19 cellular contexts compared by ENCODE assay signal in genomic region chr3:63807901-63808589, GRCh38. TPM values are rescaled to one million over a fixed set of nuclear protein-coding genes. Genes with fewer than 3 reads are reported as not detected.
"Had no signal": no experiment of that assay in that cellular context is flagged by ENCODE, and none has a peak within 500 bp of the region (broad histone marks: within the 10 kb centered on the region; RNA-seq: fewer than 3 reads in every experiment).

No MANE protein-coding gene starts in this region.

- H3K4me1 Mint-ChIP-seq: stimulated activated effector memory CD8-positive, alpha-beta T cell treated with anti-CD3 and anti-CD28 coated beads, Interleukin-12 subunit alpha, Interleukin-12 subunit beta, amount 100 ng/mL, for 72 hours had no signal

- H3K36me3 ChIP-seq: adrenal gland, colonic mucosa, lower lobe of right lung had no signal

- H3K27ac ChIP-seq: adrenal gland, colonic mucosa, epithelial cell of prostate, lower lobe of right lung, tibial nerve had no signal

- ATAC-seq: right cardiac atrium; stimulated activated effector memory CD8-positive, alpha-beta T cell treated with anti-CD3 and anti-CD28 coated beads, Interleukin-12 subunit alpha, Interleukin-12 subunit beta, amount 100 ng/mL, for 72 hours had no signal

- H3K36me3 Mint-ChIP-seq: naive B cell; stimulated activated effector memory CD8-positive, alpha-beta T cell treated with anti-CD3 and anti-CD28 coated beads, Interleukin-12 subunit alpha, Interleukin-12 subunit beta, amount 100 ng/mL, for 72 hours had no signal

- H3K9me3 ChIP-seq: adrenal gland, colonic mucosa, lower lobe of right lung, tibial nerve had no signal

- H3K4me3 ChIP-seq: adrenal gland, colonic mucosa, lower lobe of right lung, tibial nerve had no signal

- H3K4me3 Mint-ChIP-seq: naive B cell; stimulated activated effector memory CD8-positive, alpha-beta T cell treated with anti-CD3 and anti-CD28 coated beads, Interleukin-12 subunit alpha, Interleukin-12 subunit beta, amount 100 ng/mL, for 72 hours; T-helper 1 cell treated with Interleukin-12 subunit alpha and Interleukin-12 subunit beta and Interleukin-4 antibody, amounts not matched to agents 30 μg/mL and 1 μg/mL, for 36 hours had no signal

- H3K27me3 Mint-ChIP-seq: naive B cell, progenitor cell of endocrine pancreas had no signal

- DNase-seq: activated CD4-positive, CD25-positive, alpha-beta regulatory T cell; activated naive CD4-positive, alpha-beta T cell treated with anti-CD3 and anti-CD28 coated beads, Interleukin-2, amount 50 U/mL, for 16 hours; activated T-cell treated with anti-CD3 and anti-CD28 coated beads, Interleukin-2, amount 50 U/mL, for 1 hour; adrenal gland; caudate nucleus; colonic mucosa; effector memory CD4-positive, alpha-beta T cell; hypothalamus; kidney glomerular epithelial cell; lower lobe of right lung; naive B cell; right cardiac atrium; small intestine had no signal

- H3K4me1 ChIP-seq: adrenal gland, colonic mucosa, lower lobe of right lung, tibial nerve had no signal

- H3K27me3 ChIP-seq: adrenal gland, colonic mucosa, tibial nerve had no signal

- H3K27ac Mint-ChIP-seq: progenitor cell of endocrine pancreas; stimulated activated effector memory CD8-positive, alpha-beta T cell treated with anti-CD3 and anti-CD28 coated beads, Interleukin-12 subunit alpha, Interleukin-12 subunit beta, amount 100 ng/mL, for 72 hours; T-helper 1 cell treated with Interleukin-12 subunit alpha and Interleukin-12 subunit beta and Interleukin-4 antibody, amounts not matched to agents 30 μg/mL and 1 μg/mL, for 36 hours had no signal

RNA-seq across cellular contexts. Expression of gene C3orf49, which starts 11.1 kb away (rescaled TPM):
- total RNA-seq: adrenal gland, colonic mucosa, glomerular endothelial cell, lower lobe of right lung, progenitor cell of endocrine pancreas, right cardiac atrium, tibial nerve had no signal
